9 cellular contexts compared by ENCODE assay signal in genomic region chr2:66438498-66439290, GRCh38. TPM values are rescaled to one million over a fixed set of nuclear protein-coding genes. Genes with fewer than 3 reads are reported as not detected.
DNase-seq lines count a peak whose midpoint lies in the region; ATAC-seq and TF ChIP-seq lines count a peak whose summit lies in the region.
"Had no signal": no experiment of that assay in that cellular context is flagged by ENCODE, and none has a peak within 500 bp of the region (broad histone marks: within the 10 kb centered on the region; RNA-seq: fewer than 3 reads in every experiment).

No MANE protein-coding gene starts in this region.

- peak overlapping the region; percentile 81 for H2AK5ac ChIP-seq in IMR-90 (ENCODE audit: low read depth, low read length)

- H3K23ac ChIP-seq in IMR-90 (ENCODE audit: low read depth, low read length): peak overlapping the region; percentile 98

- peak overlapping the region; percentile 97 for H4K91ac ChIP-seq in IMR-90 (ENCODE audit: insufficient read depth, low read depth, low read length)

- dilution Hi-C loops in IMR-90 (cut with HindIII; ENCODE audit: low sequenced_read_pairs, unreplicated experiment): loop anchor here (25.0 kb wide), 1 partner anchor 774 kb away; no protein-coding TSS in a partner anchor

- H2BK20ac ChIP-seq in IMR-90 (ENCODE audit: low read depth, low read length): peak overlapping the region; percentile 50

- no peak for TF ChIP-seq RAD21 in IMR-90 (IDR thresholded peaks at IDR 0.05; ENCODE audit: low read length)

- H3K14ac ChIP-seq in IMR-90 (replicated peaks; ENCODE audit: low read depth, low read length): peak overlapping the region; percentile 98

- no peaks in the 10 kb centered on the region for H3K9me1 ChIP-seq in IMR-90 (ENCODE audit: insufficient read depth, low read length)

- H4K8ac ChIP-seq in IMR-90 (ENCODE audit: low read depth in 2 of 2, low read length in 2 of 2): peak overlapping the region; percentile 89 to 96; a peak in 3 of 4 replicates

- peaks cover 6% of the 10 kb centered on the region; the same call in 1 of the 2 replicates for H4K20me1 ChIP-seq in IMR-90 (ENCODE audit: insufficient read depth, low read length)

- H3K27ac ChIP-seq in IMR-90 (ENCODE audit: insufficient read depth, low read length): peak overlapping the region; percentile 100
- peak overlapping the region; percentile 44 for H3K27ac ChIP-seq in cingulate gyrus (ENCODE audit: low read depth, low read length)
- H3K27ac ChIP-seq in lower lobe of right lung: peak overlapping the region; percentile 91
- H3K27ac ChIP-seq in subcutaneous abdominal adipose tissue (ENCODE audit: low read depth, low read length): peak overlapping the region; percentile 90

- no TSS peak for BruUV-seq in IMR-90 (replicated peaks; lab: Mats Ljungman, UMichigan)

- TF ChIP-seq CTCF in IMR-90 (conservative IDR thresholded peaks at IDR 0.05; ENCODE audit: low read depth, low read length) (no peak), lower lobe of right lung (IDR thresholded peaks at IDR 0.05) (no peak)

- H3K27me3 ChIP-seq in IMR-90 (ENCODE audit: control insufficient read depth, insufficient read depth, low read length) (no peaks in the 10 kb centered on the region), lower lobe of right lung (ENCODE audit: low read depth) (peaks cover 34% of the 10 kb centered on the region), subcutaneous abdominal adipose tissue (ENCODE audit: control insufficient read depth in 5 of 5, insufficient read depth in 4 of 5, low read length in 5 of 5) (peaks cover 0 to 10% (median 7%) of the 10 kb centered on the region in 5 donors)

- H3K36me3 ChIP-seq in IMR-90 (ENCODE audit: control insufficient read depth, insufficient read depth, low read length) (peaks cover 52% of the 10 kb centered on the region), lower lobe of right lung (peaks cover 11% of the 10 kb centered on the region), subcutaneous abdominal adipose tissue (ENCODE audit: control insufficient read depth in 5 of 5, insufficient read depth in 5 of 5, low read length in 5 of 5) (no peaks in the 10 kb centered on the region)

- peak overlapping the region; percentile 92 for H4K5ac ChIP-seq in IMR-90 (ENCODE audit: low read depth, low read length)

- H3K4ac ChIP-seq in IMR-90 (ENCODE audit: low read depth, low read length): peak overlapping the region; percentile 97

- H2BK5ac ChIP-seq in IMR-90 (ENCODE audit: low read depth, low read length, poor library complexity, severe bottlenecking): peak overlapping the region; percentile 98

- POLR2A ChIA-PET in IMR-90 (lab: Charles Lee; ENCODE audit: unreplicated experiment): interaction anchor here (0.6 kb wide), 2 partner anchors 135 to 533 kb away, joined by 3 to 5 read pairs; no protein-coding TSS in a partner anchor

- H3K4me1 ChIP-seq in IMR-90 (ENCODE audit: control insufficient read depth, insufficient read depth, low read length): peaks cover 2% of the 10 kb centered on the region; the same call in 1 of the 2 replicates
- peaks cover 13% of the 10 kb centered on the region for H3K4me1 ChIP-seq in lower lobe of right lung
- peaks cover 0 to 76% (median 62%) of the 10 kb centered on the region in 5 donors for H3K4me1 ChIP-seq in subcutaneous abdominal adipose tissue (ENCODE audit: control insufficient read depth in 5 of 5, insufficient read depth in 5 of 5, low read length in 5 of 5)

- H3K9me3 ChIP-seq in IMR-90 (ENCODE audit: control insufficient read depth, insufficient read depth, low read length) (no peaks in the 10 kb centered on the region), lower lobe of right lung (no peaks in the 10 kb centered on the region), subcutaneous abdominal adipose tissue (ENCODE audit: control insufficient read depth in 5 of 5, low read length in 5 of 5) (no peaks in the 10 kb centered on the region)

- peak overlapping the region; percentile 99 for H3K56ac ChIP-seq in IMR-90 (ENCODE audit: extremely low read depth, insufficient read depth, low read length)

- H3K79me1 ChIP-seq in IMR-90 (ENCODE audit: low read depth in 1 of 2, low read length in 2 of 2): no peaks in the 10 kb centered on the region

- in situ Hi-C loops in IMR-90 (cut with MboI; ENCODE audit: low sequenced_read_pairs): loop anchor here (10.0 to 25.0 kb wide), 4 partner anchors 406 to 1599 kb away; no protein-coding TSS in a partner anchor

- H2BK120ac ChIP-seq in IMR-90 (ENCODE audit: low read depth, low read length): peak overlapping the region; percentile 88

- intact Hi-C loops in IMR-90 (cut with micrococcal nuclease): loop anchor here (5.0 kb wide), 2 partner anchors 414 to 959 kb away; partner anchors contain the start of gene ETAA1
- intact Hi-C loops in lower lobe of right lung (cut with DNase I): no loop called here
- intact Hi-C loops in posterior cingulate gyrus (cut with DNase I): no loop called here

- H3K4me2 ChIP-seq in IMR-90 (ENCODE audit: low read depth, low read length): peak overlapping the region; percentile 100

- H2AFZ ChIP-seq in IMR-90 (replicated peaks; ENCODE audit: low read length, poor library complexity): peak overlapping the region; percentile 46

- TF ChIP-seq POLR2A in IMR-90 (IDR thresholded peaks at IDR 0.05; ENCODE audit: low read depth, low read length): no peak

- WGBS in IMR-90 (ENCODE audit: extremely low coverage in 2 of 2, insufficient read length in 1 of 2), 2 experiments: 0% methylated on average over 2 of the region's 19 CpGs; no CpG with 5 or more reads in 1 of the 2 experiments

- H3K18ac ChIP-seq in IMR-90 (ENCODE audit: low read depth, low read length): peak overlapping the region; percentile 98

- H3K4me3 ChIP-seq in IMR-90 (ENCODE audit: insufficient read depth, low read depth, low read length) (peak overlapping the region; percentile 99), lower lobe of right lung (peak overlapping the region; percentile 71), subcutaneous abdominal adipose tissue (ENCODE audit: low read depth in 1 of 5, low read length in 5 of 5) (peak overlapping the region; percentile 79 to 93 (median 89))

- DNase-seq in IMR-90: no peak
- DNase-seq in lower lobe of right lung: no peak
- DNase-seq in AG20443 (ENCODE audit: low spot score): no peak
- DNase-seq in posterior cingulate gyrus: no peak
- DNase-seq: NCI-H2171 treated with DMSO at 0.1 percent for 48 hours had no signal

- CTCF ChIA-PET in IMR-90 (lab: Yijun Ruan, JAX): interaction anchor here (0.7 to 0.8 kb wide), 4 partner anchors 10 to 796 kb away, joined by 3 to 8 read pairs (median 3); no protein-coding TSS in a partner anchor

- peak overlapping the region; percentile 100 for H3K9ac ChIP-seq in IMR-90 (ENCODE audit: low read depth, low read length)
- peak overlapping the region; percentile 53 to 86 (median 68) for H3K9ac ChIP-seq in subcutaneous abdominal adipose tissue (ENCODE audit: low read length in 5 of 5)

- ATAC-seq in IMR-90 (ENCODE audit: low read depth): no peak
- no peak for ATAC-seq in lower lobe of right lung
- no peak for ATAC-seq in HG03460 (IDR thresholded peaks at IDR 0.05; ENCODE audit: unreplicated experiment)
- ATAC-seq in HG03442 (IDR thresholded peaks at IDR 0.05; ENCODE audit: unreplicated experiment): no peak

- peak overlapping the region; percentile 87 for H2AK9ac ChIP-seq in IMR-90 (replicated peaks; ENCODE audit: low read depth, low read length, poor library complexity)

- peak overlapping the region; percentile 52; the same call in 1 of the 3 replicates for H2BK15ac ChIP-seq in IMR-90 (ENCODE audit: low read depth, low read length)

TF ChIP-seq in IMR-90, 13 proteins besides CTCF, POLR2A, EP300 and RAD21:
- TF ChIP-seq RCOR1 (IDR thresholded peaks at IDR 0.05; ENCODE audit: insufficient replicate concordance, low read length) (no peak), FOS (IDR thresholded peaks at IDR 0.05; ENCODE audit: low read depth, low read length) (no peak), MXI1 (IDR thresholded peaks at IDR 0.05; ENCODE audit: borderline replicate concordance, low read depth, low read length) (no peak), CHD1 (IDR thresholded peaks at IDR 0.05; ENCODE audit: low read depth, low read length) (no peak; the same call in 1 of the 2 replicates), NFE2L2 (IDR thresholded peaks at IDR 0.05; ENCODE audit: low read depth, low read length) (no peak), RFX5 (IDR thresholded peaks at IDR 0.05; ENCODE audit: low read depth, low read length) (no peak), MAZ (IDR thresholded peaks at IDR 0.05; ENCODE audit: borderline replicate concordance, low read depth, low read length) (no peak), CEBPB (IDR thresholded peaks at IDR 0.05; ENCODE audit: low read depth, low read length) (no peak), MAFK (IDR thresholded peaks at IDR 0.05; ENCODE audit: low read depth, low read length) (no peak), SMC3 (IDR thresholded peaks at IDR 0.05; ENCODE audit: low read depth, low read length) (no peak), USF2 (IDR thresholded peaks at IDR 0.05; ENCODE audit: low read depth, low read length) (no peak), BHLHE40 (IDR thresholded peaks at IDR 0.05; ENCODE audit: low read depth, low read length) (no peak), ELK1 (IDR thresholded peaks at IDR 0.05; ENCODE audit: borderline replicate concordance, low read depth, low read length) (no peak)

RNA-seq across cellular contexts. Expression of gene MEIS1, which starts 3.8 kb away (rescaled TPM):
- 157 and 209 TPM in 2 replicates for total RNA-seq in IMR-90 (2012; rRNA removed)
- polyA plus RNA-seq in IMR-90 (2012; rRNA removed): 51.8 and 54.4 TPM in 2 replicates
- 14.0 and 21.0 TPM in 2 replicates for polyA plus RNA-seq in IMR-90 (2012; cell fraction: cytosol; rRNA removed)
- polyA plus RNA-seq in IMR-90 (2012; cell fraction: nucleus; rRNA removed; ENCODE audit: low replicate concordance): 81.4 and 209 TPM in 2 replicates
- 54.7 TPM for total RNA-seq in lower lobe of right lung

Comparison
In these comparisons a context has a peak if more than half of its experiments do, and no peak if none do; other contexts are left out.
1. H3K27ac ChIP-seq: peak in every context shown above with its lines; median percentile 100 in IMR-90; 91 in lower lobe of right lung; 90 in subcutaneous abdominal adipose tissue; 44 in cingulate gyrus.